9 cellular contexts compared by ENCODE assay signal in genomic region chr14:103021817-103022668, GRCh38. TPM values are rescaled to one million over a fixed set of nuclear protein-coding genes. Genes with fewer than 3 reads are reported as not detected.
DNase-seq lines count a peak whose midpoint lies in the region; ATAC-seq and TF ChIP-seq lines count a peak whose summit lies in the region.
"Had no signal": no experiment of that assay in that cellular context is flagged by ENCODE, and none has a peak within 500 bp of the region (broad histone marks: within the 10 kb centered on the region; RNA-seq: fewer than 3 reads in every experiment).

No MANE protein-coding gene starts in this region.

- H3K36me3 Mint-ChIP-seq in activated naive CD8-positive, alpha-beta T cell = no peaks in the 10 kb centered on the region
- H3K36me3 Mint-ChIP-seq in activated naive CD8-positive, alpha-beta T cell treated with anti-CD3 and anti-CD28 coated beads for 36 hours = no peaks in the 10 kb centered on the region
- H3K36me3 Mint-ChIP-seq in brain = peaks cover 78% of the 10 kb centered on the region
- peaks cover 20% of the 10 kb centered on the region for H3K36me3 Mint-ChIP-seq in Calu3 (ENCODE audit: insufficient read depth, unreplicated experiment)

- H3K27me3 ChIP-seq in layer of hippocampus (ENCODE audit: control insufficient read depth, insufficient read depth, low read length) = no peaks in the 10 kb centered on the region
- H3K27me3 ChIP-seq in upper lobe of right lung = no peaks in the 10 kb centered on the region

- DNase-seq in activated naive CD8-positive, alpha-beta T cell treated with anti-CD3 and anti-CD28 coated beads for 36 hours = no peak
- DNase-seq in upper lobe of right lung = no peak
- DNase-seq in Calu3 = no peak
- DNase-seq in NOMO-1 treated with dmso at 0.1 percent for 144 hours (lab: John Stamatoyannopoulos, UW; ENCODE audit: unreplicated experiment) = no peak
- DNase-seq: NK-92 treated with Interleukin-12 subunit alpha and Interleukin-12 subunit beta, amount 100 ng/mL, for 24 hours had no signal

- H3K27ac ChIP-seq in layer of hippocampus (ENCODE audit: low read depth, low read length) = peak overlapping the region; percentile 62
- no peak overlapping the region for H3K27ac ChIP-seq in upper lobe of right lung

- intact Hi-C loops in upper lobe of right lung (cut with DNase I) (no loop called here), Calu3 (cut with micrococcal nuclease; ENCODE audit: unreplicated experiment) (no loop called here)

- H3K4me3 Mint-ChIP-seq in activated naive CD8-positive, alpha-beta T cell = peak overlapping the region; percentile 80
- no peak overlapping the region for H3K4me3 Mint-ChIP-seq in activated naive CD8-positive, alpha-beta T cell treated with anti-CD3 and anti-CD28 coated beads for 36 hours
- peak overlapping the region in 2 of 5 experiments; percentile 38 to 43 for H3K4me3 Mint-ChIP-seq in brain
- no peak overlapping the region for H3K4me3 Mint-ChIP-seq in Calu3 (ENCODE audit: low read depth, unreplicated experiment)

- peaks cover 46% of the 10 kb centered on the region for H3K4me1 ChIP-seq in upper lobe of right lung

- ATAC-seq in upper lobe of right lung (peak; percentile 6), HG02840 (IDR thresholded peaks at IDR 0.05; ENCODE audit: low FRiP score, unreplicated experiment) (no peak)

- BruUV-seq in Calu3 (replicated peaks; lab: Mats Ljungman, UMichigan) = no TSS peak

- H3K27ac Mint-ChIP-seq in activated naive CD8-positive, alpha-beta T cell = peak overlapping the region; percentile 82
- H3K27ac Mint-ChIP-seq in activated naive CD8-positive, alpha-beta T cell treated with anti-CD3 and anti-CD28 coated beads for 36 hours = no peak overlapping the region
- H3K27ac Mint-ChIP-seq in brain (peak overlapping the region; percentile 22 to 68 (median 52)), Calu3 (ENCODE audit: unreplicated experiment) (no peak overlapping the region)

- H3K4me1 Mint-ChIP-seq in activated naive CD8-positive, alpha-beta T cell (ENCODE audit: low read depth) = peaks cover 22% of the 10 kb centered on the region
- H3K4me1 Mint-ChIP-seq in activated naive CD8-positive, alpha-beta T cell treated with anti-CD3 and anti-CD28 coated beads for 36 hours = no peaks in the 10 kb centered on the region
- H3K4me1 Mint-ChIP-seq in brain (peaks cover 55% of the 10 kb centered on the region), Calu3 (ENCODE audit: low read depth, unreplicated experiment) (peaks cover 54% of the 10 kb centered on the region)

- peaks cover 6% of the 10 kb centered on the region for H3K9me3 Mint-ChIP-seq in activated naive CD8-positive, alpha-beta T cell (ENCODE audit: low read depth)
- no peaks in the 10 kb centered on the region for H3K9me3 Mint-ChIP-seq in activated naive CD8-positive, alpha-beta T cell treated with anti-CD3 and anti-CD28 coated beads for 36 hours
- H3K9me3 Mint-ChIP-seq in brain (peaks cover 7 to 23% (median 12%) of the 10 kb centered on the region in 5 experiments), Calu3 (ENCODE audit: low read depth, unreplicated experiment) (no peaks in the 10 kb centered on the region)

- no peak overlapping the region for H3K4me3 ChIP-seq in upper lobe of right lung

- CTCF ChIA-PET in Calu3 (lab: Charles Lee) = no interaction called here

- H3K36me3 ChIP-seq in upper lobe of right lung = no peaks in the 10 kb centered on the region

- H3K9me3 ChIP-seq in upper lobe of right lung = no peaks in the 10 kb centered on the region

- H3K27me3 Mint-ChIP-seq in activated naive CD8-positive, alpha-beta T cell = peaks cover 2% of the 10 kb centered on the region
- peaks cover 17% of the 10 kb centered on the region for H3K27me3 Mint-ChIP-seq in activated naive CD8-positive, alpha-beta T cell treated with anti-CD3 and anti-CD28 coated beads for 36 hours
- H3K27me3 Mint-ChIP-seq in brain (no peaks in the 10 kb centered on the region), Calu3 (ENCODE audit: unreplicated experiment) (no peaks in the 10 kb centered on the region)

- TF ChIP-seq CTCF in brain (conservative IDR thresholded peaks at IDR 0.05) (no peak), upper lobe of right lung (IDR thresholded peaks at IDR 0.05) (no peak), Calu3 (IDR thresholded peaks at IDR 0.05; ENCODE audit: unreplicated experiment) (no peak)

RNA-seq across cellular contexts. Expression of gene CDC42BPB, which starts 35.3 kb away (rescaled TPM):
- 1 to 10 TPM; 2.0 to 2.5 TPM for total RNA-seq in activated naive CD8-positive, alpha-beta T cell treated with anti-CD3 and anti-CD28 coated beads for 36 hours
- polyA plus RNA-seq in brain (ENCODE audit: insufficient read depth, low read depth, low replicate concordance) = 82.7 TPM
- 102 TPM for total RNA-seq in upper lobe of right lung
- 98.7 and 112 TPM in 2 replicates for total RNA-seq in Calu3 (2022)

Comparison
In these comparisons a context has a peak if more than half of its experiments do, and no peak if none do; other contexts are left out.
1. H3K27ac Mint-ChIP-seq: peak in activated naive CD8-positive, alpha-beta T cell (single experiment) and brain (5 of 5); none in activated naive CD8-positive, alpha-beta T cell treated with anti-CD3 and anti-CD28 coated beads for 36 hours (single experiment) and Calu3 (single experiment).
2. RNA of gene CDC42BPB, which starts 35.3 kb away (total RNA-seq): 102 TPM in upper lobe of right lung (single experiment) and 98.7 to 112 TPM in Calu3; 2.0 to 2.5 TPM in activated naive CD8-positive, alpha-beta T cell treated with anti-CD3 and anti-CD28 coated beads for 36 hours; every median in the first group is over 10 times any median in the second.